In genomic region chr10:94125856-94126255, GRCh38 we compare ENCODE assay signal across 17 cellular contexts.
A peak's percentile ranks its signal among the peaks of the same experiment; 100 is the strongest.
DNase-seq lines count a peak whose midpoint lies in the region; ATAC-seq and TF ChIP-seq lines count a peak whose summit lies in the region.
"Had no signal": no experiment of that assay in that cellular context is flagged by ENCODE, and none has a peak within 500 bp of the region (broad histone marks: within the 10 kb centered on the region; RNA-seq: fewer than 3 reads in every experiment).

No MANE protein-coding gene starts in this region.

- in situ Hi-C loops in KBM-7 (cut with MboI; ENCODE audit: low pct_unique_long_range_greater_than_20kb, low sequenced_read_pairs) = no loop called here

- intact Hi-C loops in sigmoid colon (cut with DNase I) = no loop called here

- DNase-seq in EL = peak; percentile 81
- peak; percentile 60 to 88 for DNase-seq in SJSA1 (ENCODE audit: low read depth in 1 of 2, low spot score in 2 of 2)
- DNase-seq in fibroblast of mammary gland (ENCODE audit: low read depth) = peak; percentile 61
- no peak for DNase-seq in sigmoid colon
- no peak for DNase-seq in caudate nucleus (lab: John Stamatoyannopoulos, UW)
- DNase-seq in KBM-7 = no peak
- DNase-seq: activated CD4-positive, alpha-beta memory T cell treated with anti-CD3 and anti-CD28 coated beads, Interleukin-2, amount 10 ng/mL, durations not matched to agents 7 days and 5 days; CD4-positive, alpha-beta T cell; effector memory CD4-positive, alpha-beta T cell; GF-D8; H7; kidney glomerular epithelial cell; NCI-H1105; psoas muscle; thyroid gland had no signal

- peaks cover 67% of the 10 kb centered on the region for H3K4me1 ChIP-seq in SJSA1 (replicated peaks)
- H3K4me1 ChIP-seq in sigmoid colon = peaks cover 0 to 58% (median 47%) of the 10 kb centered on the region in 4 donors
- H3K4me1 ChIP-seq: psoas muscle had no signal

- ATAC-seq in HG03521 (IDR thresholded peaks at IDR 0.05; ENCODE audit: unreplicated experiment) = no peak
- ATAC-seq in HG03457 (IDR thresholded peaks at IDR 0.05; ENCODE audit: unreplicated experiment) = no peak
- ATAC-seq: psoas muscle had no signal

- H3K27me3 ChIP-seq in SJSA1 (replicated peaks) (no peaks in the 10 kb centered on the region), sigmoid colon (no peaks in the 10 kb centered on the region)
- H3K27me3 ChIP-seq: thyroid gland had no signal

- TF ChIP-seq CTCF in fibroblast of mammary gland (conservative IDR thresholded peaks at IDR 0.05; ENCODE audit: control insufficient read depth, insufficient read depth, low read depth, low read length) (no peak), sigmoid colon (IDR thresholded peaks at IDR 0.05) (no peak)

- no peaks in the 10 kb centered on the region for H3K36me3 ChIP-seq in SJSA1
- no peaks in the 10 kb centered on the region for H3K36me3 ChIP-seq in sigmoid colon
- H3K36me3 ChIP-seq: thyroid gland had no signal

- no peak overlapping the region for H3K4me3 ChIP-seq in SJSA1
- no peak overlapping the region for H3K4me3 ChIP-seq in fibroblast of mammary gland (ENCODE audit: control insufficient read depth, low read depth, low read length)
- H3K4me3 ChIP-seq in sigmoid colon = no peak overlapping the region
- H3K4me3 ChIP-seq: psoas muscle, thyroid gland had no signal

- H3K27ac ChIP-seq in SJSA1 (peak overlapping the region; percentile 86), sigmoid colon (peak overlapping the region in 3 of 4 donors; percentile 22 to 49 (median 22)), caudate nucleus (ENCODE audit: low read depth, low read length) (no peak overlapping the region)
- H3K27ac ChIP-seq: psoas muscle, thyroid gland had no signal

- H3K9me3 ChIP-seq in SJSA1 (replicated peaks) (no peaks in the 10 kb centered on the region), sigmoid colon (no peaks in the 10 kb centered on the region)
- H3K9me3 ChIP-seq: psoas muscle, thyroid gland had no signal

- TF ChIP-seq EP300 in sigmoid colon (IDR thresholded peaks at IDR 0.05) = no peak

- TF ChIP-seq POLR2A in sigmoid colon (IDR thresholded peaks at IDR 0.05) = no peak

Comparison
In these comparisons a context has a peak if more than half of its experiments do, and no peak if none do; other contexts are left out.
1. DNase-seq: peak in EL (single experiment), SJSA1 (2 of 2) and fibroblast of mammary gland (single experiment); none in sigmoid colon (single experiment), caudate nucleus (0 of 61) and KBM-7 (single experiment).